Comparison of ENCODE assay signal across 7 cellular contexts in the genomic region with DNA sequence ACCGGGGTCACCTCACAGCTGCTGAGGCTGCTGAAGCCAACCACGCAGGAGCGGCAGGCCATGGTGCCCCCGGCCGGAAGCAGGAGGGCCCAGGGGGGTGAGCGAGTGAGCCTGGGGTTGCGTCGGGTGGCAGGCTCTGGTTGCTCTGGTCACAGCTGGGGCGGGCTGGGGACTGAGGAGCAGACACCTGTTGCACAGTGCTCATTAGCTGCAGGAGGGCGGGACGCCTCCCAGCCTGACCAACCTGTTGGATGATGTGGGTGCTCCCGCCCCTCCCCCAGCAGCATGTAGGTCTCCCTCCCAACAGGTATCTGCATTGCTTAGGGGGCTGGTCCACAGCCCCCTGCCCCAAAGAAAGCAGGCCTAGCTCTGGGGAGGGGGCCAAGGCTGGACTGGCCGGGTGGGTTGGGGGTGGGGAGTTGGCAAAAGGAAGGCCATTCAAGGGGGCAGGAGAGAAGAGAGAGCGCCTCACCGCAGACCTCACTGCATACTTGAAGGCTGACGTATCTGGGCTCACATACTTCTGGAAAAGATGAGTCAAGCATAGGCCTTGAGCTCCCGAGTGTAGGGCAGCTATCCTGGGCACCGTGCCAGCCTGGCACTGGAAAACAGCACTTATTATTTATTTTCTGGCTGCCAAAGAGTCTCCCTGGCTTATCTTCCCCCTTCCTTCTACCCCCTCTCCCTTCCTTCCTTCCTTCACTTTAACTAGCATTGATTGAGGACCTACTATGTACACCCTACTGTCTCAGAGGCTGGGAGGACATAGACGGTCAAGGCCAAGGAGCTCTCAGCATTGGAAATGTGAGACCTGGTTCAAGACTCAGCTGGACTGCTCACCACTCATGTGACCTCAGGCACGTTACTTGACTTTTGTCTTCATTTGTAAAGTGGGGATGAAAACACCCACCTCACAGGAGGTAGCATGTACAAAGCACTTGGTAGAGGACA. TPM values are rescaled to one million over a fixed set of nuclear protein-coding genes. Genes with fewer than 3 reads are reported as not detected.
DNase-seq lines count a peak whose midpoint lies in the region; ATAC-seq, FAIRE-seq and TF ChIP-seq lines count a peak whose summit lies in the region.

TSS of gene KRT80 (minus strand) at position 174 of the 951 bp plus-strand sequence. CDS start at position 62, 112 bp downstream.

- in situ Hi-C loops in K562 (cut with MboI) = no loop called here

- H3K4me2 ChIP-seq in K562 (ENCODE audit: insufficient read depth, low read length) = no peak within 1 kb of the TSS

- no peaks in the 10 kb centered on the region for H3K79me2 ChIP-seq in K562 (ENCODE audit: control insufficient read depth, insufficient read depth, low read length)

- no peak for TF ChIP-seq CTCF in HEK293 (tag by site-specific recombination; IDR thresholded peaks at IDR 0.05)
- TF ChIP-seq CTCF in K562 (IDR thresholded peaks at IDR 0.05 in 2 of 3, conservative IDR thresholded peaks at IDR 0.05 in 1 of 3; ENCODE audit: insufficient read depth in 2 of 3, low read depth in 1 of 3, low read length in 3 of 3) = no peak

- POLR2A ChIA-PET in HEK293 (lab: Yijun Ruan, JAX) = interaction anchor here (0.6 to 2.3 kb wide), 19 partner anchors 8 to 694 kb away, joined by 3 to 19 read pairs (median 4); no protein-coding TSS in a partner anchor
- POLR2A ChIA-PET in K562 (lab: Yijun Ruan, JAX) = interaction anchor here (0.5 to 1.6 kb wide), 2 partner anchors 12 to 59 kb away, joined by 3 to 4 read pairs; no protein-coding TSS in a partner anchor

- no TSS peak for BruUV-seq in K562 (replicated peaks; lab: Mats Ljungman, UMichigan)

- intact Hi-C loops in K562 (cut with micrococcal nuclease) = no loop called here

- no peak for TF ChIP-seq EP300 in K562 (IDR thresholded peaks at IDR 0.05; ENCODE audit: low read length)

- H3K9ac ChIP-seq in K562 (ENCODE audit: insufficient read depth in 1 of 2, low read depth in 2 of 2, low read length in 2 of 2) = no peak within 1 kb of the TSS

- FAIRE-seq in K562 (lab: Jason Lieb, UNC) = no peak

- CTCF ChIA-PET in HEK293 (lab: Yijun Ruan, JAX) = interaction anchor here (0.6 to 5.7 kb wide), 9 partner anchors 10 to 608 kb away, joined by 3 to 53 read pairs (median 8); no protein-coding TSS in a partner anchor
- CTCF ChIA-PET in K562 (lab: Yijun Ruan, JAX; ENCODE audit: low intra/inter-chr PET ratio) = interaction anchor here (0.7 kb wide), 1 partner anchor 283 kb away, joined by 3 read pairs; no protein-coding TSS in a partner anchor

- H3K27ac ChIP-seq in HEK293 (ENCODE audit: extremely low read depth, low read depth, low read length) (no peak within 1 kb of the TSS), K562 (ENCODE audit: extremely low read depth, low read depth, low read length) (no peak within 1 kb of the TSS)

- H4K20me1 ChIP-seq in K562 (replicated peaks; ENCODE audit: control insufficient read depth, insufficient read depth, low read length) = no peaks in the 10 kb centered on the region

- H3K9me1 ChIP-seq in K562 (ENCODE audit: control insufficient read depth, insufficient read depth, low read length) = no peaks in the 10 kb centered on the region

- H3K4me1 ChIP-seq in HEK293 (ENCODE audit: control insufficient read depth, insufficient read depth, low read length) (peaks cover 2% of the 10 kb centered on the region; the same call in 1 of the 2 replicates), K562 (replicated peaks in 1 of 2; ENCODE audit: control insufficient read depth in 2 of 2, insufficient read depth in 2 of 2, low read length in 2 of 2) (peaks cover 0 to 4% of the 10 kb centered on the region in 2 experiments; a peak in 1 of 5 replicates)

- H3K4me3 ChIP-seq in HEK293 (ENCODE audit: low read depth, low read length) (peak within 1 kb of the TSS; percentile 6), K562 (no peak within 1 kb of the TSS)

- H3K36me3 ChIP-seq in HEK293 (ENCODE audit: control insufficient read depth in 2 of 2, insufficient read depth in 1 of 2, low read length in 2 of 2) (no peaks in the 10 kb centered on the region), K562 (ENCODE audit: control insufficient read depth, insufficient read depth, low read length) (no peaks in the 10 kb centered on the region)

- TF ChIP-seq RAD21 in K562 (CRISPR knock-in tag; conservative IDR thresholded peaks at IDR 0.05 in 1 of 2, IDR thresholded peaks at IDR 0.05 in 1 of 2) = no peak

- no peak within 1 kb of the TSS for H2AFZ ChIP-seq in K562 (ENCODE audit: low read depth, low read length)

- DNase-seq in NCI-H345 treated with DMSO at 0.1 percent for 48 hours (lab: John Stamatoyannopoulos, UW; ENCODE audit: unreplicated experiment) (peak; percentile 89), K562 (ENCODE audit: extremely low read depth in 1 of 4, low spot score in 3 of 4) (no peak), islet precursor cell (peak; percentile 87)
- peak; percentile 13 for DNase-seq in stimulated activated CD4-positive, alpha-beta T cell treated with anti-CD3 and anti-CD28 coated beads, Interleukin-4, amount 100 ng/mL, for 1 hour

- H3K9me3 ChIP-seq in HEK293 (ENCODE audit: control insufficient read depth, insufficient read depth, low read depth, low read length) (no peaks in the 10 kb centered on the region), K562 (replicated peaks; ENCODE audit: control insufficient read depth, insufficient read depth, low read depth, low read length) (no peaks in the 10 kb centered on the region)

- 2% methylated on average over 14 of the region's 20 CpGs for WGBS in K562 (ENCODE audit: insufficient coverage, low coverage, missing lambda C conversion rate)

- ATAC-seq in K562 (no peak), GM19035 (IDR thresholded peaks at IDR 0.05; ENCODE audit: unreplicated experiment) (no peak), HG03175 (IDR thresholded peaks at IDR 0.05; ENCODE audit: unreplicated experiment) (no peak)

- TF ChIP-seq POLR2A in K562 (conservative IDR thresholded peaks at IDR 0.05) = no peak

- H3K27me3 ChIP-seq in K562 (ENCODE audit: control insufficient read depth in 2 of 2, insufficient read depth in 2 of 2, low read length in 2 of 2) = peaks cover 0 to 30% of the 10 kb centered on the region in 2 experiments; a peak in 2 of 5 replicates

TF ChIP-seq in HEK293, 187 proteins besides CTCF, POLR2A, EP300 and RAD21 (continues in another document):
- TF ChIP-seq ZNF677 (tag by site-specific recombination; IDR thresholded peaks at IDR 0.05) = no peak
- TF ChIP-seq ZBTB44 (tag by site-specific recombination; IDR thresholded peaks at IDR 0.05) = no peak
- no peak for TF ChIP-seq ZNF658 (tag by site-specific recombination; IDR thresholded peaks at IDR 0.05)
- no peak for TF ChIP-seq ZNF23 (tag by site-specific recombination; IDR thresholded peaks at IDR 0.05; ENCODE audit: borderline replicate concordance)

TF ChIP-seq in K562, 482 proteins besides CTCF, POLR2A, EP300 and RAD21:
- TF ChIP-seq, protein P1, sequence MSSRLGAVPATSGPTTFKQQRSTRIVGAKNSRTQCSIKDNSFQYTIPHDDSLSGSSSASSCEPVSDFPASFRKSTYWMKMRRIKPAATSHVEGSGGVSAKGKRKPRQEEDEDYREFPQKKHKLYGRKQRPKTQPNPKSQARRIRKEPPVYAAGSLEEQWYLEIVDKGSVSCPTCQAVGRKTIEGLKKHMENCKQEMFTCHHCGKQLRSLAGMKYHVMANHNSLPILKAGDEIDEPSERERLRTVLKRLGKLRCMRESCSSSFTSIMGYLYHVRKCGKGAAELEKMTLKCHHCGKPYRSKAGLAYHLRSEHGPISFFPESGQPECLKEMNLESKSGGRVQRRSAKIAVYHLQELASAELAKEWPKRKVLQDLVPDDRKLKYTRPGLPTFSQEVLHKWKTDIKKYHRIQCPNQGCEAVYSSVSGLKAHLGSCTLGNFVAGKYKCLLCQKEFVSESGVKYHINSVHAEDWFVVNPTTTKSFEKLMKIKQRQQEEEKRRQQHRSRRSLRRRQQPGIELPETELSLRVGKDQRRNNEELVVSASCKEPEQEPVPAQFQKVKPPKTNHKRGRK (tag; IDR thresholded peaks at IDR 0.05) = no peak
- TF ChIP-seq ZKSCAN1 (IDR thresholded peaks at IDR 0.05; ENCODE audit: low read depth, low read length) = peak; percentile 29; the same call in 1 of the 2 replicates
TF ChIP-seq in K562: peak in this region for 1.

RNA-seq across cellular contexts. Expression of gene KRT80, which starts in this region (rescaled TPM):
- not detected in 2 replicates for total RNA-seq in K562 (2011; cell fraction: chromatin; rRNA removed; ENCODE audit: low replicate concordance)
- not detected in 2 replicates for total RNA-seq in K562 (2011; cell fraction: nucleolus; rRNA removed)
- total RNA-seq in K562 (2011; cell fraction: nucleoplasm; rRNA removed) = not detected in 2 replicates
- not detected in 2 replicates for total RNA-seq in K562 (2014; rRNA removed)
- not detected in 2 replicates for total RNA-seq in K562 (2014; rRNA removed; fragmentation: Illumina TruSeq; extraction: Trizol)
- total RNA-seq in K562 (2015; rRNA removed; fragmentation: Illumina TruSeq; extraction: Trizol) = not detected in 2 replicates
- not detected in 2 replicates for total RNA-seq in K562 (2021)
- not detected in 2 replicates for polyA plus RNA-seq in K562 (2011; rRNA removed)
- not detected in 2 replicates for polyA plus RNA-seq in K562 (2011; cell fraction: cytosol; rRNA removed)
- polyA plus RNA-seq in K562 (2011; cell fraction: nucleus; rRNA removed) = not detected in 2 replicates
- not detected in 2 replicates for polyA plus RNA-seq in K562 (2012)
- polyA plus RNA-seq in K562 (2014; fragmentation: Illumina TruSeq; extraction: Trizol) = not detected in 2 replicates
- polyA plus RNA-seq in K562 (2014; fragmentation: Nextera tagmentation; extraction: Ambion mirVana) = not detected
- not detected in 2 replicates for polyA plus RNA-seq in K562 (2014; rRNA removed)
- not detected in 2 replicates for polyA minus RNA-seq in K562 (2011; rRNA and poly(A)+ RNA removed)
- polyA minus RNA-seq in K562 (2011; cell fraction: cytosol; rRNA and poly(A)+ RNA removed) = 0.29 and 1.0 TPM in 2 replicates
- 0.13 TPM in 1 of 2 replicates, not detected in the other for polyA minus RNA-seq in K562 (2011; cell fraction: nucleus; rRNA and poly(A)+ RNA removed)

Comparison
In these comparisons a context has a peak if more than half of its experiments do, and no peak if none do; other contexts are left out.
1. DNase-seq: peak in NCI-H345 treated with DMSO at 0.1 percent for 48 hours (single experiment), islet precursor cell (single experiment) and stimulated activated CD4-positive, alpha-beta T cell treated with anti-CD3 and anti-CD28 coated beads, Interleukin-4, amount 100 ng/mL, for 1 hour (single experiment); none in K562 (0 of 4).
2. Of the 44 proteins assayed by ChIP-seq in both K562 and HEK293: peak only in K562: none; only in HEK293: ATF2, KLF1, PATZ1, PRDM10, REST, SP2 and 9 more; in both: none; in neither: 29.